ENCODE assay signal across 14 cellular contexts in genomic region chr3:107797586-107797985, GRCh38.
"Had no signal": no experiment of that assay in that cellular context is flagged by ENCODE, and none has a peak within 500 bp of the region (broad histone marks: within the 10 kb centered on the region; RNA-seq: fewer than 3 reads in every experiment).

No MANE protein-coding gene starts in this region.

- DNase-seq: activated B cell treated with CpG ODN at 0.5 μM for 24 hours; activated CD4-positive, alpha-beta T cell treated with anti-CD3 and anti-CD28 coated beads, Interleukin-2, amount 10 ng/mL, durations not matched to agents 7 days and 5 days; activated gamma-delta T cell; activated T-cell treated with anti-CD3 and anti-CD28 coated beads, Interleukin-2, amount 50 U/mL, for 24 hours; adrenal gland; endodermal cell; glutamatergic neuron; left colon; natural killer cell; psoas muscle; stimulated activated CD4-positive, alpha-beta T cell treated with anti-CD3 and anti-CD28 coated beads, Interleukin-2, amount 100 ng/mL, for 24 hours; stimulated activated naive B cell treated with anti-CD40 and anti-IgM and Interleukin-4, amounts not matched to agents 10 μg/mL and 1 μg/mL and 100 μg/mL, for 72 hours had no signal

- H3K9me3 ChIP-seq: adrenal gland, psoas muscle had no signal

- H3K27ac ChIP-seq: adrenal gland, psoas muscle had no signal

- H3K27me3 Mint-ChIP-seq: activated B cell treated with CpG ODN at 0.5 μM for 24 hours; activated CD4-positive, alpha-beta T cell treated with anti-CD3 and anti-CD28 coated beads, Interleukin-2, amount 10 ng/mL, durations not matched to agents 7 days and 5 days; activated T-cell treated with anti-CD3 and anti-CD28 coated beads, Interleukin-2, amount 50 U/mL, for 24 hours; brain; stimulated activated naive B cell treated with anti-CD40 and anti-IgM and Interleukin-4, amounts not matched to agents 10 μg/mL and 1 μg/mL and 100 μg/mL, for 72 hours had no signal

- H3K27ac Mint-ChIP-seq: activated B cell treated with CpG ODN at 0.5 μM for 24 hours; activated CD4-positive, alpha-beta T cell treated with anti-CD3 and anti-CD28 coated beads, Interleukin-2, amount 10 ng/mL, durations not matched to agents 7 days and 5 days; activated T-cell treated with anti-CD3 and anti-CD28 coated beads, Interleukin-2, amount 50 U/mL, for 24 hours; endodermal cell; stimulated activated naive B cell treated with anti-CD40 and anti-IgM and Interleukin-4, amounts not matched to agents 10 μg/mL and 1 μg/mL and 100 μg/mL, for 72 hours had no signal

- H3K4me3 ChIP-seq: adrenal gland, psoas muscle had no signal

- ATAC-seq: left colon; psoas muscle; sciatic nerve; stimulated activated naive B cell treated with anti-CD40 and anti-IgM and Interleukin-4, amounts not matched to agents 10 μg/mL and 1 μg/mL and 100 μg/mL, for 72 hours had no signal

- H3K4me1 Mint-ChIP-seq: endodermal cell had no signal

- H3K4me1 ChIP-seq: psoas muscle had no signal

- H3K9me3 Mint-ChIP-seq: activated B cell treated with CpG ODN at 0.5 μM for 24 hours; activated CD4-positive, alpha-beta T cell treated with anti-CD3 and anti-CD28 coated beads, Interleukin-2, amount 10 ng/mL, durations not matched to agents 7 days and 5 days; activated T-cell treated with anti-CD3 and anti-CD28 coated beads, Interleukin-2, amount 50 U/mL, for 24 hours; brain; endodermal cell; natural killer cell; stimulated activated naive B cell treated with anti-CD40 and anti-IgM and Interleukin-4, amounts not matched to agents 10 μg/mL and 1 μg/mL and 100 μg/mL, for 72 hours had no signal

- H3K4me3 Mint-ChIP-seq: activated B cell treated with CpG ODN at 0.5 μM for 24 hours; activated CD4-positive, alpha-beta T cell treated with anti-CD3 and anti-CD28 coated beads, Interleukin-2, amount 10 ng/mL, durations not matched to agents 7 days and 5 days; activated T-cell treated with anti-CD3 and anti-CD28 coated beads, Interleukin-2, amount 50 U/mL, for 24 hours; brain; endodermal cell; natural killer cell; stimulated activated naive B cell treated with anti-CD40 and anti-IgM and Interleukin-4, amounts not matched to agents 10 μg/mL and 1 μg/mL and 100 μg/mL, for 72 hours had no signal

- H3K27me3 ChIP-seq: adrenal gland had no signal
